In genomic region chr17:82242698-82242976, GRCh38 we compare ENCODE assay signal across 9 cellular contexts. TPM values are rescaled to one million over a fixed set of nuclear protein-coding genes. Genes with fewer than 3 reads are reported as not detected.
A peak's percentile ranks its signal among the peaks of the same experiment; 100 is the strongest.
DNase-seq lines count a peak whose midpoint lies in the region; ATAC-seq and TF ChIP-seq lines count a peak whose summit lies in the region.
"Had no signal": no experiment of that assay in that cellular context is flagged by ENCODE, and none has a peak within 500 bp of the region (broad histone marks: within the 10 kb centered on the region; RNA-seq: fewer than 3 reads in every experiment).

No MANE protein-coding gene starts in this region.

- no peak overlapping the region for H3K4me2 ChIP-seq in HCT116 (ENCODE audit: low read length)
- H3K4me2 ChIP-seq: PC-9 had no signal

- H3K4me3 ChIP-seq in HCT116 (replicated peaks in 1 of 2; ENCODE audit: low read depth in 1 of 2, low read length in 2 of 2) = no peak overlapping the region
- no peak overlapping the region for H3K4me3 ChIP-seq in ascending aorta
- no peak overlapping the region for H3K4me3 ChIP-seq in liver (ENCODE audit: low read depth in 1 of 3, low read length in 3 of 3)
- H3K4me3 ChIP-seq: PC-9 had no signal

- H3K9me2 ChIP-seq in HCT116 (ENCODE audit: insufficient read depth) = no peaks in the 10 kb centered on the region

- ATAC-seq in HCT116 (no peak), HG02938 (IDR thresholded peaks at IDR 0.05; ENCODE audit: unreplicated experiment) (no peak), HG03175 (IDR thresholded peaks at IDR 0.05; ENCODE audit: unreplicated experiment) (no peak)

- H3K4me1 ChIP-seq in HCT116 (ENCODE audit: control insufficient read depth in 1 of 2, insufficient read depth in 2 of 2, low read length in 2 of 2) (peaks cover 24 to 68% of the 10 kb centered on the region in 2 experiments), ascending aorta (peaks cover 36 to 59% of the 10 kb centered on the region in 2 donors), liver (ENCODE audit: control insufficient read depth in 4 of 4, insufficient read depth in 4 of 4, low read length in 3 of 4) (peaks cover 32 to 62% (median 47%) of the 10 kb centered on the region in 4 donors)

- 30% methylated on average over 24 of the region's 24 CpGs for WGBS in liver

- H3K27ac ChIP-seq in HCT116 (ENCODE audit: low read depth, low read length) (peak overlapping the region; percentile 57; the same call in 1 of the 2 replicates), ascending aorta (peak overlapping the region; percentile 53 to 66), liver (ENCODE audit: low read depth in 1 of 2, low read length in 2 of 2) (peak overlapping the region; percentile 88), substantia nigra (ENCODE audit: low read depth, low read length, poor library complexity, severe bottlenecking) (peak overlapping the region; percentile 46)
- H3K27ac ChIP-seq: PC-9 had no signal

- intact Hi-C loops in HCT116 (cut with micrococcal nuclease) (no loop called here), ascending aorta (cut with DNase I) (loop anchor here (2.0 to 5.0 kb wide), 2 partner anchors 14 to 35 kb away; partner anchors contain the start of gene SLC16A3)

- no peak for TF ChIP-seq RAD21 in HCT116 (IDR thresholded peaks at IDR 0.05; ENCODE audit: low read depth)
- TF ChIP-seq RAD21 in liver (IDR thresholded peaks at IDR 0.05) = no peak

- H3K36me3 ChIP-seq in HCT116 (ENCODE audit: control insufficient read depth in 1 of 2, insufficient read depth in 2 of 2, low read length in 2 of 2) (peaks cover 32 to 63% of the 10 kb centered on the region in 2 experiments), ascending aorta (peaks cover 64% of the 10 kb centered on the region in 2 donors), liver (ENCODE audit: control insufficient read depth in 4 of 4, insufficient read depth in 3 of 4, low read depth in 1 of 4, low read length in 3 of 4) (peaks cover 14 to 40% (median 28%) of the 10 kb centered on the region in 4 donors)

- DNase-seq in HCT116 (ENCODE audit: low read depth, low spot score) = no peak
- DNase-seq in ascending aorta (ENCODE audit: low spot score in 2 of 2) = no peak
- no peak for DNase-seq in substantia nigra (lab: John Stamatoyannopoulos, UW)
- DNase-seq in NCI-H526 (lab: John Stamatoyannopoulos, UW) = no peak
- DNase-seq: NCI-H1105, PC-9 had no signal

- H3K79me2 ChIP-seq in HCT116 (ENCODE audit: insufficient read depth, low read length) = peaks cover 59% of the 10 kb centered on the region

- no peak for TF ChIP-seq POLR2A in HCT116 (IDR thresholded peaks at IDR 0.05; ENCODE audit: borderline replicate concordance, extremely low read depth, insufficient read depth, insufficient read length)

- RAD21 ChIA-PET in HCT116 (lab: Charles Lee; ENCODE audit: low non-redundant PET in 1 of 2, low total read pairs in 2 of 2, uncharacterized antibody in 2 of 2, unreplicated experiment in 2 of 2) = no interaction called here

- H3K9ac ChIP-seq in HCT116 (ENCODE audit: low read length) (0 out of 2 replicates have a peak overlapping the region, but pooled peaks have one; percentile 4), liver (ENCODE audit: low read depth in 1 of 2, low read length in 2 of 2) (peak overlapping the region; percentile 60 to 67)

- no peak for TF ChIP-seq CTCF in HCT116 (IDR thresholded peaks at IDR 0.05 in 2 of 3, conservative IDR thresholded peaks at IDR 0.05 in 1 of 3; ENCODE audit: borderline replicate concordance in 1 of 3, insufficient read depth in 1 of 3, low read depth in 2 of 3, low read length in 2 of 3)
- no peak for TF ChIP-seq CTCF in ascending aorta (IDR thresholded peaks at IDR 0.05)
- TF ChIP-seq CTCF in liver (IDR thresholded peaks at IDR 0.05; ENCODE audit: low read depth, low read length, missing input control) = no peak

- TSS peak; percentile 4 for BruUV-seq in HCT116 (replicated peaks; lab: Mats Ljungman, UMichigan)

- CTCF ChIA-PET in HCT116 (lab: Charles Lee) = interaction anchor here (0.5 to 1.4 kb wide), 3 partner anchors 72 to 108 kb away, joined by 3 to 4 read pairs (median 3); no protein-coding TSS in a partner anchor

- H3K27me3 ChIP-seq in HCT116 (ENCODE audit: insufficient read depth, low read length) (no peaks in the 10 kb centered on the region), ascending aorta (no peaks in the 10 kb centered on the region), liver (ENCODE audit: control insufficient read depth in 4 of 4, insufficient read depth in 4 of 4, low read length in 3 of 4) (no peaks in the 10 kb centered on the region)

- peaks cover 27% of the 10 kb centered on the region; the same call in 1 of the 2 replicates for H4K20me1 ChIP-seq in HCT116 (ENCODE audit: insufficient read depth)

- POLR2A ChIA-PET in HCT116 (lab: Charles Lee) = interaction anchor here (1.7 to 4.0 kb wide), 2 partner anchors 13 to 56 kb away, joined by 4 to 27 read pairs; partner anchors contain the start of gene SLC16A3

- H3K9me3 ChIP-seq in HCT116 (ENCODE audit: control insufficient read depth in 1 of 2, insufficient read depth in 1 of 2, low read depth in 1 of 2, low read length in 2 of 2) = no peaks in the 10 kb centered on the region
- H3K9me3 ChIP-seq in ascending aorta = no peaks in the 10 kb centered on the region
- H3K9me3 ChIP-seq in liver (ENCODE audit: control insufficient read depth in 4 of 4, low read length in 3 of 4) = no peaks in the 10 kb centered on the region

- no peak overlapping the region for H2AFZ ChIP-seq in HCT116 (ENCODE audit: low read depth, low read length, poor library complexity, severe bottlenecking)
- H2AFZ ChIP-seq: PC-9 had no signal

TF ChIP-seq in HCT116, 20 proteins besides CTCF, POLR2A, EP300 and RAD21:
- no peak for TF ChIP-seq FOSL1 (IDR thresholded peaks at IDR 0.05; ENCODE audit: low read depth)
- no peak for TF ChIP-seq ZBTB33 (IDR thresholded peaks at IDR 0.05; ENCODE audit: extremely low read depth, insufficient replicate concordance, low read length)
- TF ChIP-seq POLR2AphosphoS5 (IDR thresholded peaks at IDR 0.05; ENCODE audit: low read depth, low read length) = 0 out of 2 replicates have a peak, but pooled peaks have one; percentile 17
- TF ChIP-seq ZNF274 (IDR thresholded peaks at IDR 0.05; ENCODE audit: low read depth, low read length) = no peak
- no peak for TF ChIP-seq ELF1 (IDR thresholded peaks at IDR 0.05; ENCODE audit: borderline replicate concordance, low read depth)
- TF ChIP-seq JUND (IDR thresholded peaks at IDR 0.05) = 0 out of 2 replicates have a peak, but pooled peaks have one; percentile 4
- no peak for TF ChIP-seq SRF (IDR thresholded peaks at IDR 0.05; ENCODE audit: low read depth)
- no peak for TF ChIP-seq ZFX (IDR thresholded peaks at IDR 0.05)
TF ChIP-seq in HCT116: peak in this region for 2.

TF ChIP-seq in liver, 16 proteins besides CTCF, POLR2A, EP300 and RAD21 (continues in another document):
- TF ChIP-seq SP1 (IDR thresholded peaks at IDR 0.05) (no peak), JUND (IDR thresholded peaks at IDR 0.05) (no peak), EGR1 (IDR thresholded peaks at IDR 0.05; ENCODE audit: low read depth in 2 of 2) (no peak), RXRA (IDR thresholded peaks at IDR 0.05) (no peak), ZBTB33 (IDR thresholded peaks at IDR 0.05) (no peak), HNF4A (conservative IDR thresholded peaks at IDR 0.05) (no peak)

RNA-seq across cellular contexts. Expression of gene SLC16A3, which starts 13.8 kb away (rescaled TPM):
- total RNA-seq in HCT116 (2021; ENCODE audit: unreplicated experiment) (445 TPM), ascending aorta (253 TPM), liver (10 to 100 TPM in 1 of 2 donors, 1 to 10 TPM in 1; 9.2 to 10.5 TPM)
- polyA plus RNA-seq in HCT116 (2012) = 422 and 492 TPM in 2 replicates
- 1 to 10 TPM; 1.1 to 8.4 TPM for polyA plus RNA-seq in liver

RNA-seq across cellular contexts. Expression of gene CCDC57, which starts 30.0 kb away (rescaled TPM):
- total RNA-seq in HCT116 (2021; ENCODE audit: unreplicated experiment) (143 TPM), ascending aorta (12.8 TPM), liver (10 to 100 TPM in 1 of 2 donors, 1 to 10 TPM in 1; 5.4 to 13.6 TPM)
- 99.2 and 103 TPM in 2 replicates for polyA plus RNA-seq in HCT116 (2012)
- polyA plus RNA-seq in liver = 10 to 100 TPM in 1 of 2 donors, 1 to 10 TPM in 1; 9.8 to 19.1 TPM

RNA-seq across cellular contexts. Expression of gene CSNK1D, which starts 30.9 kb away (rescaled TPM):
- total RNA-seq in HCT116 (2021; ENCODE audit: unreplicated experiment) (176 TPM), ascending aorta (86.8 TPM), liver (10 to 100 TPM; 22.0 to 49.0 TPM)
- polyA plus RNA-seq in HCT116 (2012) = 184 and 197 TPM in 2 replicates
- 10 to 100 TPM; 29.0 to 39.3 TPM for polyA plus RNA-seq in liver

Comparison
In these comparisons a context has a peak if more than half of its experiments do, and no peak if none do; other contexts are left out.
1. RNA of gene SLC16A3, which starts 13.8 kb away (total RNA-seq): 445 TPM in HCT116 (single experiment) and 253 TPM in ascending aorta (single experiment); 9.2 to 10.5 TPM in liver; every median in the first group is over 10 times any median in the second.
2. Peak in every context shown above with its lines, with median percentiles within 50 percentile points of each other: H3K27ac ChIP-seq.